18 cellular contexts compared by ENCODE assay signal in genomic region chr5:763397-763796, GRCh38. TPM values are rescaled to one million over a fixed set of nuclear protein-coding genes. Genes with fewer than 3 reads are reported as not detected.
DNase-seq lines count a peak whose midpoint lies in the region; ATAC-seq and TF ChIP-seq lines count a peak whose summit lies in the region.
"Had no signal": no experiment of that assay in that cellular context is flagged by ENCODE, and none has a peak within 500 bp of the region (broad histone marks: within the 10 kb centered on the region; RNA-seq: fewer than 3 reads in every experiment).

No MANE protein-coding gene starts in this region.

- H3K9me3 ChIP-seq in CD4-positive, alpha-beta memory T cell (ENCODE audit: control insufficient read depth in 1 of 2, low read length in 2 of 2) = no peaks in the 10 kb centered on the region
- H3K9me3 ChIP-seq in T-helper 17 cell (ENCODE audit: control insufficient read depth, low read length, poor library complexity, severe bottlenecking) = no peaks in the 10 kb centered on the region
- H3K9me3 ChIP-seq in tibial nerve = no peaks in the 10 kb centered on the region
- no peaks in the 10 kb centered on the region for H3K9me3 ChIP-seq in right lobe of liver
- H3K9me3 ChIP-seq: BE2C had no signal

- H3K27me3 Mint-ChIP-seq in CD4-positive, alpha-beta memory T cell = no peaks in the 10 kb centered on the region
- no peaks in the 10 kb centered on the region for H3K27me3 Mint-ChIP-seq in T-helper 17 cell

- no peaks in the 10 kb centered on the region for H3K27me3 ChIP-seq in CD4-positive, alpha-beta memory T cell (ENCODE audit: insufficient read depth, low read length)
- peaks cover 0 to 3% of the 10 kb centered on the region in 2 donors for H3K27me3 ChIP-seq in tibial nerve
- H3K27me3 ChIP-seq in right lobe of liver = no peaks in the 10 kb centered on the region
- H3K27me3 ChIP-seq: BE2C had no signal

- no peak for TF ChIP-seq POLR2A in tibial nerve (IDR thresholded peaks at IDR 0.05)
- no peak for TF ChIP-seq POLR2A in right lobe of liver (IDR thresholded peaks at IDR 0.05)

- H3K36me3 ChIP-seq in CD4-positive, alpha-beta memory T cell (ENCODE audit: insufficient read depth, low read length) = no peaks in the 10 kb centered on the region
- H3K36me3 ChIP-seq in tibial nerve (peaks cover 0 to 12% (median 0%) of the 10 kb centered on the region in 3 donors), right lobe of liver (no peaks in the 10 kb centered on the region)
- H3K36me3 ChIP-seq: BE2C had no signal

- ATAC-seq in T-helper 17 cell = no peak
- no peak for ATAC-seq in HG02852 (IDR thresholded peaks at IDR 0.05; ENCODE audit: unreplicated experiment)
- no peak for ATAC-seq in right lobe of liver
- ATAC-seq: CD8-positive, alpha-beta T cell had no signal

- no peak for TF ChIP-seq EP300 in tibial nerve (IDR thresholded peaks at IDR 0.05)

- WGBS in tibial nerve, 2 donors = 69 to 82% methylated on average over 5 of the region's 5 CpGs
- WGBS in right lobe of liver (ENCODE audit: insufficient coverage, low coverage, low lambda C conversion rate, missing lambda C conversion rate) = 76% methylated on average over 5 of the region's 5 CpGs

- H3K36me3 Mint-ChIP-seq in CD4-positive, alpha-beta memory T cell = peaks cover 4 to 7% of the 10 kb centered on the region in 2 donors
- H3K36me3 Mint-ChIP-seq in T-helper 17 cell (ENCODE audit: low read depth) = no peaks in the 10 kb centered on the region
- H3K36me3 Mint-ChIP-seq: CD8-positive, alpha-beta T cell had no signal

- peaks cover 13% of the 10 kb centered on the region for H3K4me1 ChIP-seq in CD4-positive, alpha-beta memory T cell (ENCODE audit: insufficient read depth, low read length)
- peaks cover 0 to 13% (median 7%) of the 10 kb centered on the region in 4 donors for H3K4me1 ChIP-seq in tibial nerve
- H3K4me1 ChIP-seq in right lobe of liver = peaks cover 0 to 12% (median 5%) of the 10 kb centered on the region in 4 donors
- H3K4me1 ChIP-seq: BE2C had no signal

- H3K27ac Mint-ChIP-seq in CD4-positive, alpha-beta memory T cell = peak overlapping the region in 4 of 7 donors; percentile 17 to 48 (median 42)
- peak overlapping the region; percentile 89 for H3K27ac Mint-ChIP-seq in T-helper 17 cell
- H3K27ac Mint-ChIP-seq: CD8-positive, alpha-beta T cell had no signal

- POLR2A ChIA-PET in CD4-positive, alpha-beta memory T cell (lab: Charles Lee; ENCODE audit: partially characterized antibody) = no interaction called here

- H3K9me3 Mint-ChIP-seq in CD4-positive, alpha-beta memory T cell = peaks cover 0 to 5% (median 0%) of the 10 kb centered on the region in 8 donors
- H3K9me3 Mint-ChIP-seq: CD8-positive, alpha-beta T cell had no signal

- no peak overlapping the region for H3K4me3 ChIP-seq in CD4-positive, alpha-beta memory T cell (ENCODE audit: low read length in 2 of 2)
- H3K4me3 ChIP-seq in tibial nerve (no peak overlapping the region), right lobe of liver (no peak overlapping the region)
- H3K4me3 ChIP-seq: GM23248, PC-9 had no signal

- CTCF ChIA-PET in CD4-positive, alpha-beta memory T cell (lab: Charles Lee; ENCODE audit: partially characterized antibody) = interaction anchor here (0.6 kb wide), 1 partner anchor 92 kb away, joined by 3 read pairs; no protein-coding TSS in a partner anchor

- TF ChIP-seq CTCF in tibial nerve (IDR thresholded peaks at IDR 0.05) = no peak
- TF ChIP-seq CTCF in right lobe of liver (IDR thresholded peaks at IDR 0.05) = no peak

- H3K4me1 Mint-ChIP-seq in CD4-positive, alpha-beta memory T cell = peaks cover 6 to 23% (median 10%) of the 10 kb centered on the region in 4 donors
- H3K4me1 Mint-ChIP-seq in T-helper 17 cell = peaks cover 12% of the 10 kb centered on the region

- H3K27ac ChIP-seq in CD4-positive, alpha-beta memory T cell (ENCODE audit: low read depth, low read length) = no peak overlapping the region
- H3K27ac ChIP-seq in tibial nerve = no peak overlapping the region
- H3K27ac ChIP-seq in right lobe of liver = no peak overlapping the region
- H3K27ac ChIP-seq: GM23248, PC-9 had no signal

- intact Hi-C loops in CD4-positive, alpha-beta memory T cell (cut with micrococcal nuclease) = no loop called here
- intact Hi-C loops in posterior vena cava (cut with DNase I) = loop anchor here in 1 of 2 donors (10.0 kb wide), 1 partner anchor 69 kb away; the partner anchor contains the start of gene TPPP
- intact Hi-C loops in right lobe of liver (cut with DNase I) = no loop called here

- H3K4me3 Mint-ChIP-seq in CD4-positive, alpha-beta memory T cell = no peak overlapping the region
- H3K4me3 Mint-ChIP-seq in T-helper 17 cell = no peak overlapping the region
- H3K4me3 Mint-ChIP-seq: CD8-positive, alpha-beta T cell had no signal

- DNase-seq in AG20443 (ENCODE audit: low spot score) (peak; percentile 10), T-helper 17 cell (no peak), posterior vena cava (ENCODE audit: low spot score) (peak; percentile 67), tibial nerve (ENCODE audit: low spot score in 2 of 2) (no peak), right lobe of liver (no peak)
- no peak for DNase-seq in CD4-positive, alpha-beta memory T cell
- DNase-seq: CD8-positive, alpha-beta T cell; DMS79 treated with DMSO at 0.1 percent for 48 hours; GM23248; NCI-H1048; NCI-H2081 treated with DMSO at 0.1 percent for 48 hours; NCI-H510A; NCI-H774; PC-9 had no signal

RNA-seq across cellular contexts. Expression of gene ZDHHC11B, which starts 21.1 kb away (rescaled TPM):
- 1 to 10 TPM; 8.0 to 8.1 TPM for total RNA-seq in CD4-positive, alpha-beta memory T cell
- polyA plus RNA-seq in CD4-positive, alpha-beta memory T cell = under 1 TPM in 1 of 2 donors, not detected in 1; 0.75 TPM
- total RNA-seq in T-helper 17 cell (10 to 100 TPM in 1 of 2 donors, 1 to 10 TPM in 1; 9.3 to 31.2 TPM), posterior vena cava (10 to 100 TPM in 1 of 2 donors, 1 to 10 TPM in 1; 9.1 to 14.9 TPM), tibial nerve (1 to 10 TPM in 2 of 4 donors, under 1 TPM in 1, not detected in 1; 0.39 to 2.1 (median 1.5) TPM), right lobe of liver (1 to 10 TPM in 5 of 6 experiments, under 1 TPM in 1; 0.56 to 5.1 (median 2.8) TPM)
- total RNA-seq: GM23248, MCF 10A had no signal
- polyA plus RNA-seq: AG04450, GM23248 had no signal

Comparison
In these comparisons a context has a peak if more than half of its experiments do, and no peak if none do; other contexts are left out.
1. DNase-seq: peak in AG20443 (single experiment) and posterior vena cava (single experiment); none in CD4-positive, alpha-beta memory T cell (0 of 5), T-helper 17 cell (0 of 3), tibial nerve (0 of 2) and right lobe of liver (0 of 3).